Comparison of ENCODE assay signal across 8 cellular contexts in genomic region chr2:60674524-60675165, GRCh38.
A peak's percentile ranks its signal among the peaks of the same experiment; 100 is the strongest.
DNase-seq lines count a peak whose midpoint lies in the region; ATAC-seq and TF ChIP-seq lines count a peak whose summit lies in the region.

No MANE protein-coding gene starts in this region.

- peaks cover 0 to 5% (median 0%) of the 10 kb centered on the region in 45 donors for H3K27me3 ChIP-seq in dorsolateral prefrontal cortex

- peak; percentile 96 for ATAC-seq in GM19452 (IDR thresholded peaks at IDR 0.05; ENCODE audit: unreplicated experiment)
- peak; percentile 96 for ATAC-seq in HG03469 (IDR thresholded peaks at IDR 0.05; ENCODE audit: unreplicated experiment)

- peak overlapping the region in 19 of 59 donors; percentile 1 to 60 (median 27) for H3K27ac ChIP-seq in dorsolateral prefrontal cortex

- intact Hi-C loops in dorsolateral prefrontal cortex (cut with DNase I), result no loop called here

- no peak overlapping the region for H3K4me3 ChIP-seq in dorsolateral prefrontal cortex

- peak; percentile 81 for DNase-seq in COLO668 (lab: John Stamatoyannopoulos, UW; ENCODE audit: unreplicated experiment)
- DNase-seq in NCI-H774 (lab: John Stamatoyannopoulos, UW), result peak; percentile 68
- DNase-seq in activated CD4-positive, alpha-beta T cell treated with anti-CD3 and anti-CD28 coated beads, Interleukin-2, amount 50 U/mL, for 4 hours, result peak; percentile 74 to 76
- DNase-seq in dorsolateral prefrontal cortex, result peak; percentile 75 to 91 (median 86)
- peak; percentile 73 to 79 for DNase-seq in lung microvascular endothelial cell (ENCODE audit: low read depth in 2 of 2)
- peak; percentile 64 for DNase-seq in stimulated activated CD8-positive, alpha-beta memory T cell treated with anti-CD3 and anti-CD28 coated beads, Interleukin-15, amount 100 ng/mL, for 1 hour (ENCODE audit: low read depth)

- peak; percentile 68 to 94 (median 85) for TF ChIP-seq CTCF in dorsolateral prefrontal cortex (IDR thresholded peaks at IDR 0.05 in 54 of 56, conservative IDR thresholded peaks at IDR 0.05 in 2 of 56; ENCODE audit: low read depth in 1 of 56, partially characterized antibody in 56 of 56)
